Comparison of ENCODE assay signal across 8 cellular contexts in genomic region chr9:110143969-110144545, GRCh38.
DNase-seq lines count a peak whose midpoint lies in the region; ATAC-seq and TF ChIP-seq lines count a peak whose summit lies in the region.

No MANE protein-coding gene starts in this region.

- no peak overlapping the region for H2BK12ac ChIP-seq in neuronal stem cell (ENCODE audit: low read length)

- no peak overlapping the region for H2AK5ac ChIP-seq in neuronal stem cell (ENCODE audit: low read depth, low read length)

- peaks cover 83% of the 10 kb centered on the region for H3F3A ChIP-seq in GM23248 (ENCODE audit: insufficient read depth)

- H3K36me3 ChIP-seq in GM23248 (ENCODE audit: low read depth): peaks cover 17% of the 10 kb centered on the region
- H3K36me3 ChIP-seq in neuronal stem cell (replicated peaks in 1 of 2; ENCODE audit: control insufficient read depth in 2 of 2, insufficient read depth in 2 of 2, low read length in 2 of 2): peaks cover 2 to 59% of the 10 kb centered on the region in 2 donors

- H3K79me2 ChIP-seq in GM23248 (ENCODE audit: insufficient read depth): peaks cover 93% of the 10 kb centered on the region

- H3K23ac ChIP-seq in neuronal stem cell (ENCODE audit: low read depth, low read length, poor library complexity): no peak overlapping the region

- H3K27me3 ChIP-seq in GM23248 (replicated peaks; ENCODE audit: insufficient read depth) (no peaks in the 10 kb centered on the region), neuronal stem cell (ENCODE audit: control insufficient read depth in 3 of 3, insufficient read depth in 3 of 3, low read depth in 1 of 3, low read length in 3 of 3) (no peaks in the 10 kb centered on the region)

- no peak overlapping the region for H3K9ac ChIP-seq in GM23248
- no peak overlapping the region for H3K9ac ChIP-seq in neuronal stem cell (ENCODE audit: low read depth, low read length, poor library complexity)

- H3K4me2 ChIP-seq in GM23248 (ENCODE audit: unreplicated experiment) (peak overlapping the region; percentile 11), neuronal stem cell (ENCODE audit: insufficient read depth, low read length, poor library complexity, severe bottlenecking) (no peak overlapping the region)

- H2BK15ac ChIP-seq in neuronal stem cell (ENCODE audit: low read length): no peak overlapping the region

- H3K9me3 ChIP-seq in GM23248 (ENCODE audit: low read depth) (no peaks in the 10 kb centered on the region), neuronal stem cell (replicated peaks in 1 of 2; ENCODE audit: control insufficient read depth in 2 of 2, insufficient read depth in 1 of 2, low read depth in 1 of 2, low read length in 2 of 2) (peaks cover 0 to 2% of the 10 kb centered on the region in 2 donors)

- no peak overlapping the region for H4K8ac ChIP-seq in neuronal stem cell (ENCODE audit: low read depth, low read length)

- H2AFZ ChIP-seq in GM23248 (no peak overlapping the region), neuronal stem cell (ENCODE audit: low read length) (no peak overlapping the region)

- H3K4me1 ChIP-seq in GM23248 (ENCODE audit: insufficient read depth): peaks cover 74% of the 10 kb centered on the region
- peaks cover 3 to 5% of the 10 kb centered on the region in 2 donors for H3K4me1 ChIP-seq in neuronal stem cell (ENCODE audit: control insufficient read depth in 2 of 2, insufficient read depth in 1 of 2, low read depth in 1 of 2, low read length in 2 of 2)

- H3K9me2 ChIP-seq in GM23248 (ENCODE audit: insufficient read depth): no peaks in the 10 kb centered on the region

- no peaks in the 10 kb centered on the region; the same call in 1 of the 2 replicates for H4K20me1 ChIP-seq in GM23248 (ENCODE audit: insufficient read depth)

- no peak overlapping the region for H4K91ac ChIP-seq in neuronal stem cell (ENCODE audit: low read depth, low read length, poor library complexity)

- in situ Hi-C loops in GM23248 (cut with MboI): no loop called here

- H3K4me3 ChIP-seq in GM23248 (no peak overlapping the region), neuronal stem cell (ENCODE audit: low read length in 2 of 2) (no peak overlapping the region)

- intact Hi-C loops in Right ventricle myocardium superior (cut with DNase I): no loop called here

- DNase-seq in GM23248 (no peak), MV-4-11 (lab: John Stamatoyannopoulos, UW) (peak; percentile 64), Right ventricle myocardium superior (no peak), NCI-H1048 (lab: John Stamatoyannopoulos, UW) (no peak), DMS114 treated with DMSO at 0.1 percent for 48 hours (lab: John Stamatoyannopoulos, UW; ENCODE audit: unreplicated experiment) (no peak), NCI-H1694 treated with DMSO at 0.1 percent for 48 hours (lab: John Stamatoyannopoulos, UW) (no peak), neuronal stem cell (ENCODE audit: low spot score) (no peak)

- TF ChIP-seq POLR2A in GM18526 (IDR thresholded peaks at IDR 0.05; ENCODE audit: extremely low read depth, insufficient read length): peak; percentile 22

- WGBS in GM23248 (ENCODE audit: low coverage in 1 of 2, low lambda C conversion rate in 2 of 2, missing lambda C conversion rate in 2 of 2), 2 experiments: 64 to 84% methylated on average over 2 of the region's 2 CpGs
- WGBS in neuronal stem cell (ENCODE audit: extremely low coverage in 2 of 2, insufficient read length in 2 of 2, insufficient replicate concordance in 1 of 2), 2 donors: no CpG with 5 or more reads among the region's 2 CpGs

- H3K4ac ChIP-seq in neuronal stem cell (ENCODE audit: low read length): no peak overlapping the region

- no peak overlapping the region for H2BK5ac ChIP-seq in neuronal stem cell (ENCODE audit: low read length)

- peaks cover 2% of the 10 kb centered on the region for H3K79me1 ChIP-seq in neuronal stem cell (ENCODE audit: low read depth, low read length)

- H2BK120ac ChIP-seq in neuronal stem cell (ENCODE audit: low read depth, low read length): no peak overlapping the region

- no peak overlapping the region for H3K14ac ChIP-seq in neuronal stem cell (ENCODE audit: low read length)

- peak; percentile 34 for ATAC-seq in Right ventricle myocardium superior (ENCODE audit: poor library complexity)

- H3K18ac ChIP-seq in neuronal stem cell (ENCODE audit: low read length): no peak overlapping the region

- peak overlapping the region; percentile 16; the same call in 1 of the 2 replicates for H3K27ac ChIP-seq in GM23248
- no peak overlapping the region for H3K27ac ChIP-seq in neuronal stem cell (replicated peaks; ENCODE audit: low read length)
